Comparison of ENCODE assay signal across 27 cellular contexts in genomic region chr2:68940369-68940768, GRCh38. TPM values are rescaled to one million over a fixed set of nuclear protein-coding genes. Genes with fewer than 3 reads are reported as not detected.
DNase-seq lines count a peak whose midpoint lies in the region; ATAC-seq lines count a peak whose summit lies in the region.
"Had no signal": no experiment of that assay in that cellular context is flagged by ENCODE, and none has a peak within 500 bp of the region (broad histone marks: within the 10 kb centered on the region; RNA-seq: fewer than 3 reads in every experiment).

No MANE protein-coding gene starts in this region.

- no peaks in the 10 kb centered on the region for H3K36me3 Mint-ChIP-seq in activated T-cell treated with anti-CD3 and anti-CD28 coated beads, Interleukin-2, amount 50 U/mL, for 24 hours (ENCODE audit: low read depth)
- H3K36me3 Mint-ChIP-seq in activated T-cell treated with anti-CD3 and anti-CD28 coated beads, Interleukin-2, amount 50 U/mL, for 72 hours (ENCODE audit: insufficient read depth in 2 of 2), result peaks cover 0 to 5% of the 10 kb centered on the region in 2 donors
- H3K36me3 Mint-ChIP-seq in activated T-helper 17 cell treated with anti-CD3 and anti-CD28 coated beads, Interleukin-2, amount 50 U/mL, for 72 hours (ENCODE audit: low read depth), result no peaks in the 10 kb centered on the region
- no peaks in the 10 kb centered on the region for H3K36me3 Mint-ChIP-seq in stimulated activated effector memory CD8-positive, alpha-beta T cell treated with anti-CD3 and anti-CD28 coated beads, Interleukin-12 subunit alpha, Interleukin-12 subunit beta, amount 100 ng/mL, for 72 hours
- H3K36me3 Mint-ChIP-seq: CD14-positive monocyte; CD4-positive, alpha-beta memory T cell; CD4-positive, CD25-positive, alpha-beta regulatory T cell had no signal

- H3K27ac Mint-ChIP-seq in activated T-cell treated with anti-CD3 and anti-CD28 coated beads, Interleukin-2, amount 50 U/mL, for 24 hours, result peak overlapping the region; percentile 61
- H3K27ac Mint-ChIP-seq in activated T-cell treated with anti-CD3 and anti-CD28 coated beads, Interleukin-2, amount 50 U/mL, for 72 hours, result peak overlapping the region; percentile 25
- no peak overlapping the region for H3K27ac Mint-ChIP-seq in activated T-helper 17 cell treated with anti-CD3 and anti-CD28 coated beads, Interleukin-2, amount 50 U/mL, for 72 hours
- H3K27ac Mint-ChIP-seq in stimulated activated effector memory CD8-positive, alpha-beta T cell treated with anti-CD3 and anti-CD28 coated beads, Interleukin-12 subunit alpha, Interleukin-12 subunit beta, amount 100 ng/mL, for 72 hours, result no peak overlapping the region
- H3K27ac Mint-ChIP-seq: CD14-positive monocyte; CD4-positive, alpha-beta memory T cell; CD4-positive, CD25-positive, alpha-beta regulatory T cell; CD8-positive, alpha-beta memory T cell had no signal

- peak; percentile 77 to 84 for ATAC-seq in activated T-cell treated with anti-CD3 and anti-CD28 coated beads, Interleukin-2, amount 50 U/mL, for 72 hours (replicated peaks in 1 of 2)
- peak; percentile 79 for ATAC-seq in activated T-helper 17 cell treated with anti-CD3 and anti-CD28 coated beads, Interleukin-2, amount 50 U/mL, for 72 hours (replicated peaks)
- peak; percentile 88 for ATAC-seq in stimulated activated effector memory CD8-positive, alpha-beta T cell treated with anti-CD3 and anti-CD28 coated beads, Interleukin-12 subunit alpha, Interleukin-12 subunit beta, amount 100 ng/mL, for 72 hours
- no peak for ATAC-seq in GM19035 (IDR thresholded peaks at IDR 0.05; ENCODE audit: unreplicated experiment)
- ATAC-seq: GM12878 had no signal

- peaks cover 10% of the 10 kb centered on the region for H3K4me1 Mint-ChIP-seq in activated T-cell treated with anti-CD3 and anti-CD28 coated beads, Interleukin-2, amount 50 U/mL, for 24 hours (ENCODE audit: low read depth)
- H3K4me1 Mint-ChIP-seq in activated T-cell treated with anti-CD3 and anti-CD28 coated beads, Interleukin-2, amount 50 U/mL, for 72 hours (ENCODE audit: low read depth), result peaks cover 8% of the 10 kb centered on the region
- peaks cover 3% of the 10 kb centered on the region for H3K4me1 Mint-ChIP-seq in activated T-helper 17 cell treated with anti-CD3 and anti-CD28 coated beads, Interleukin-2, amount 50 U/mL, for 72 hours
- peaks cover 16% of the 10 kb centered on the region for H3K4me1 Mint-ChIP-seq in stimulated activated effector memory CD8-positive, alpha-beta T cell treated with anti-CD3 and anti-CD28 coated beads, Interleukin-12 subunit alpha, Interleukin-12 subunit beta, amount 100 ng/mL, for 72 hours

- no peaks in the 10 kb centered on the region for H3K9me3 Mint-ChIP-seq in activated T-cell treated with anti-CD3 and anti-CD28 coated beads, Interleukin-2, amount 50 U/mL, for 24 hours
- peaks cover 0 to 8% of the 10 kb centered on the region in 2 donors for H3K9me3 Mint-ChIP-seq in activated T-cell treated with anti-CD3 and anti-CD28 coated beads, Interleukin-2, amount 50 U/mL, for 72 hours
- H3K9me3 Mint-ChIP-seq in activated T-helper 17 cell treated with anti-CD3 and anti-CD28 coated beads, Interleukin-2, amount 50 U/mL, for 72 hours, result no peaks in the 10 kb centered on the region
- peaks cover 3% of the 10 kb centered on the region for H3K9me3 Mint-ChIP-seq in stimulated activated effector memory CD8-positive, alpha-beta T cell treated with anti-CD3 and anti-CD28 coated beads, Interleukin-12 subunit alpha, Interleukin-12 subunit beta, amount 100 ng/mL, for 72 hours

- no peak for DNase-seq in activated T-cell treated with anti-CD3 and anti-CD28 coated beads, Interleukin-2, amount 50 U/mL, for 24 hours
- no peak for DNase-seq in activated T-cell treated with anti-CD3 and anti-CD28 coated beads, Interleukin-2, amount 50 U/mL, for 48 hours
- no peak for DNase-seq in activated T-cell treated with anti-CD3 and anti-CD28 coated beads, Interleukin-2, amount 50 U/mL, for 72 hours
- DNase-seq in activated T-cell treated with anti-CD3 and anti-CD28 coated beads for 4 hours, result no peak
- no peak for DNase-seq in stimulated activated effector memory CD8-positive, alpha-beta T cell treated with anti-CD3 and anti-CD28 coated beads, Interleukin-12 subunit alpha, Interleukin-12 subunit beta, amount 100 ng/mL, for 72 hours (ENCODE audit: low spot score in 2 of 2)
- DNase-seq: 8988T; ACHN; BE2C; C1 segment of cervical spinal cord; CD4-positive, alpha-beta memory T cell; CD4-positive, CD25-positive, alpha-beta regulatory T cell; CD8-positive, alpha-beta memory T cell; COR-L47; DMS 273 treated with DMSO at 0.1 percent for 48 hours; DMS153; DMS53; DMS79; DND-41; EL; GDM1 had no signal

- H3K27me3 Mint-ChIP-seq in activated T-cell treated with anti-CD3 and anti-CD28 coated beads, Interleukin-2, amount 50 U/mL, for 24 hours, result peaks cover 29% of the 10 kb centered on the region
- peaks cover 49% of the 10 kb centered on the region for H3K27me3 Mint-ChIP-seq in activated T-cell treated with anti-CD3 and anti-CD28 coated beads, Interleukin-2, amount 50 U/mL, for 72 hours (ENCODE audit: low read depth)
- H3K27me3 Mint-ChIP-seq in activated T-helper 17 cell treated with anti-CD3 and anti-CD28 coated beads, Interleukin-2, amount 50 U/mL, for 72 hours, result peaks cover 17% of the 10 kb centered on the region

- no peak overlapping the region for H3K4me3 Mint-ChIP-seq in activated T-cell treated with anti-CD3 and anti-CD28 coated beads, Interleukin-2, amount 50 U/mL, for 24 hours
- no peak overlapping the region for H3K4me3 Mint-ChIP-seq in activated T-cell treated with anti-CD3 and anti-CD28 coated beads, Interleukin-2, amount 50 U/mL, for 72 hours
- H3K4me3 Mint-ChIP-seq in activated T-helper 17 cell treated with anti-CD3 and anti-CD28 coated beads, Interleukin-2, amount 50 U/mL, for 72 hours, result no peak overlapping the region
- H3K4me3 Mint-ChIP-seq in stimulated activated effector memory CD8-positive, alpha-beta T cell treated with anti-CD3 and anti-CD28 coated beads, Interleukin-12 subunit alpha, Interleukin-12 subunit beta, amount 100 ng/mL, for 72 hours, result no peak overlapping the region
- H3K4me3 Mint-ChIP-seq: CD14-positive monocyte; CD4-positive, alpha-beta memory T cell; CD4-positive, CD25-positive, alpha-beta regulatory T cell; CD8-positive, alpha-beta memory T cell had no signal

RNA-seq across cellular contexts. Expression of gene GKN2, which starts 12.3 kb away (rescaled TPM):
- not detected for total RNA-seq in activated T-cell treated with anti-CD3 and anti-CD28 coated beads, Interleukin-2, amount 50 U/mL, for 72 hours
- total RNA-seq in activated T-helper 17 cell treated with anti-CD3 and anti-CD28 coated beads, Interleukin-2, amount 50 U/mL, for 72 hours, result not detected
- total RNA-seq: A673; CD4-positive, alpha-beta memory T cell; CD4-positive, CD25-positive, alpha-beta regulatory T cell; CD8-positive, alpha-beta memory T cell; G401; GM12878 had no signal

RNA-seq across cellular contexts. Expression of gene GKN1, which starts 34.1 kb away (rescaled TPM):
- not detected for total RNA-seq in activated T-cell treated with anti-CD3 and anti-CD28 coated beads, Interleukin-2, amount 50 U/mL, for 72 hours
- total RNA-seq in activated T-helper 17 cell treated with anti-CD3 and anti-CD28 coated beads, Interleukin-2, amount 50 U/mL, for 72 hours, result not detected
- total RNA-seq: A673; CD4-positive, alpha-beta memory T cell; CD4-positive, CD25-positive, alpha-beta regulatory T cell; CD8-positive, alpha-beta memory T cell; Daoy; G401; GM12878 had no signal

Comparison
In these comparisons a context has a peak if more than half of its experiments do, and no peak if none do; other contexts are left out.
1. H3K27ac Mint-ChIP-seq: peak in activated T-cell treated with anti-CD3 and anti-CD28 coated beads, Interleukin-2, amount 50 U/mL, for 24 hours (single experiment) and activated T-cell treated with anti-CD3 and anti-CD28 coated beads, Interleukin-2, amount 50 U/mL, for 72 hours (single experiment); none in activated T-helper 17 cell treated with anti-CD3 and anti-CD28 coated beads, Interleukin-2, amount 50 U/mL, for 72 hours (single experiment) and stimulated activated effector memory CD8-positive, alpha-beta T cell treated with anti-CD3 and anti-CD28 coated beads, Interleukin-12 subunit alpha, Interleukin-12 subunit beta, amount 100 ng/mL, for 72 hours (single experiment).